Comparison of ENCODE assay signal across 1 cellular context in genomic region chr3:102974333-102974732, GRCh38.
TF ChIP-seq lines count a peak whose summit lies in the region.

No MANE protein-coding gene starts in this region.

TF ChIP-seq in SK-N-SH, 30 proteins besides CTCF, POLR2A, EP300 and RAD21 (continued from another document):
- TF ChIP-seq IRF3 (IDR thresholded peaks at IDR 0.05; ENCODE audit: low read depth, low read length) (no peak), TCF12 (IDR thresholded peaks at IDR 0.05) (no peak), MEF2A (IDR thresholded peaks at IDR 0.05; ENCODE audit: borderline replicate concordance, low read depth) (no peak), YY1 (IDR thresholded peaks at IDR 0.05; ENCODE audit: low read depth) (no peak), RXRA (IDR thresholded peaks at IDR 0.05; ENCODE audit: borderline replicate concordance, low read depth) (no peak), ZBTB33 (IDR thresholded peaks at IDR 0.05; ENCODE audit: borderline replicate concordance, low read depth) (no peak), MAX (IDR thresholded peaks at IDR 0.05; ENCODE audit: low read depth) (no peak), NFIC (IDR thresholded peaks at IDR 0.05; ENCODE audit: borderline replicate concordance) (no peak), FOXM1 (IDR thresholded peaks at IDR 0.05; ENCODE audit: low read depth) (no peak), USF2 (IDR thresholded peaks at IDR 0.05; ENCODE audit: borderline replicate concordance, low read depth, low read length) (no peak), TAF1 (IDR thresholded peaks at IDR 0.05; ENCODE audit: borderline replicate concordance, low read depth, low read length) (no peak), JUND (IDR thresholded peaks at IDR 0.05) (no peak)
